Comparison of ENCODE assay signal across 9 cellular contexts in the genomic region with DNA sequence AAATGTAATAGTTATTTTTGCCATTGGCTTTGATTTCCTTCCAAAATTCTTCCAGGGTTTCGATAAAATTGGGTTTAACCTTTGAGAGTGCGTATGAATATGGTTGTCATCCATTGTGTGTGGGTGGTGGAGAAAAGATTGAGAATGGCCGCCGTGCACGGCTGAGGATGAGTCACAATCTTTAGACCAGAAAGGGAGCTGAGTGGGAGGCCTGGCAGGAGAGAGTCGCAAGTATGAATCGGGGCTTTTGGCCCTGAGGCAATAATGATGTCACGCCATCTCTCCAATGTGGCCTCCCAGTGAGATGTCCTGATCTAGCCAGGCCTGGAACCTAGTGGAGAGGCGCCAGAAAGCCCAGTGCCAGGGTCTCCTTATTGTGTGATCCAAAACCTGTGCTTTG. TPM values are rescaled to one million over a fixed set of nuclear protein-coding genes. Genes with fewer than 3 reads are reported as not detected.
A peak's percentile ranks its signal among the peaks of the same experiment; 100 is the strongest.
DNase-seq lines count a peak whose midpoint lies in the region; ATAC-seq and TF ChIP-seq lines count a peak whose summit lies in the region.
"Had no signal": no experiment of that assay in that cellular context is flagged by ENCODE, and none has a peak within 500 bp of the region (broad histone marks: within the 10 kb centered on the region; RNA-seq: fewer than 3 reads in every experiment).

No MANE protein-coding gene starts in this region.

- intact Hi-C loops in Panc1 (cut with micrococcal nuclease; ENCODE audit: unreplicated experiment) = no loop called here

- TF ChIP-seq CTCF in Panc1 (IDR thresholded peaks at IDR 0.05) (no peak), epithelial cell of proximal tubule (conservative IDR thresholded peaks at IDR 0.05; ENCODE audit: low read depth, low read length) (no peak)

- no peaks in the 10 kb centered on the region for H3K9me3 ChIP-seq in Panc1 (ENCODE audit: control insufficient read depth, insufficient read depth, low read depth, low read length)

- POLR2A ChIA-PET in Panc1 (lab: Charles Lee) = no interaction called here

- H3K4me3 ChIP-seq in Panc1 (ENCODE audit: low read depth in 2 of 2, low read length in 2 of 2) (no peak overlapping the region), epithelial cell of proximal tubule (ENCODE audit: low read depth, low read length) (no peak overlapping the region)

- H3K4me1 ChIP-seq in Panc1 (ENCODE audit: control insufficient read depth, insufficient read depth, low read length) = no peaks in the 10 kb centered on the region

- DNase-seq in EH (ENCODE audit: low read depth) = peak; percentile 95
- DNase-seq in Panc1 (ENCODE audit: low read depth, low spot score) = no peak
- peak; percentile 74 for DNase-seq in epithelial cell of proximal tubule (ENCODE audit: low read depth)
- peak; percentile 89 for DNase-seq in renal cortical epithelial cell (ENCODE audit: low read depth)
- no peak for DNase-seq in NCI-H187 (lab: John Stamatoyannopoulos, UW)

- no peaks in the 10 kb centered on the region for H3K36me3 ChIP-seq in Panc1 (ENCODE audit: control insufficient read depth, insufficient read depth, low read length)

- CTCF ChIA-PET in Panc1 (lab: Charles Lee) = no interaction called here

- BruUV-seq in Panc1 (replicated peaks; lab: Mats Ljungman, UMichigan) = no TSS peak

- H3K27me3 ChIP-seq in Panc1 (ENCODE audit: control insufficient read depth, insufficient read depth, low read length) = no peaks in the 10 kb centered on the region

- no peak overlapping the region for H3K27ac ChIP-seq in Panc1 (ENCODE audit: low read length)

- ATAC-seq in Panc1 = peak; percentile 52; the same call in 1 of the 2 replicates
- ATAC-seq in GM18870 (IDR thresholded peaks at IDR 0.05; ENCODE audit: unreplicated experiment) = no peak
- no peak for ATAC-seq in HG02840 (IDR thresholded peaks at IDR 0.05; ENCODE audit: low FRiP score, unreplicated experiment)
- no peak for ATAC-seq in HG03039 (IDR thresholded peaks at IDR 0.05; ENCODE audit: unreplicated experiment)

- in situ Hi-C loops in Panc1 (cut with HindIII; ENCODE audit: low pct_unique_long_range_greater_than_20kb, low sequenced_read_pairs) = no loop called here

RNA-seq across cellular contexts. Expression of a gene that starts 33.1 kb away (rescaled TPM):
- 20.0 TPM for total RNA-seq in Panc1 (2021; ENCODE audit: unreplicated experiment)
- 15.0 TPM for polyA plus RNA-seq in Panc1 (2012; ENCODE audit: insufficient read length)
- 22.5 and 24.3 TPM in 2 replicates for total RNA-seq in epithelial cell of proximal tubule
- total RNA-seq in renal cortical epithelial cell = 8.0 and 38.8 TPM in 2 replicates

RNA-seq across cellular contexts. Expression of a gene that starts 36.9 kb away (rescaled TPM):
- total RNA-seq in Panc1 (2021; ENCODE audit: unreplicated experiment) = 31.1 TPM
- polyA plus RNA-seq in Panc1 (2012; ENCODE audit: insufficient read length) = 26.7 TPM
- 321 and 498 TPM in 2 replicates for total RNA-seq in epithelial cell of proximal tubule
- total RNA-seq in renal cortical epithelial cell = 50.3 and 118 TPM in 2 replicates
- polyA plus RNA-seq: neural cell had no signal

Comparison
In these comparisons a context has a peak if more than half of its experiments do, and no peak if none do; other contexts are left out.
1. DNase-seq: peak in EH (single experiment), epithelial cell of proximal tubule (single experiment) and renal cortical epithelial cell (single experiment); none in Panc1 (single experiment) and NCI-H187 (0 of 2).